18 cellular contexts compared by ENCODE assay signal in genomic region chr2:32742381-32742780, GRCh38.
"Had no signal": no experiment of that assay in that cellular context is flagged by ENCODE, and none has a peak within 500 bp of the region (broad histone marks: within the 10 kb centered on the region; RNA-seq: fewer than 3 reads in every experiment).

No MANE protein-coding gene starts in this region.

- H3K9me3 ChIP-seq: prostate gland, right lobe of liver, thoracic aorta had no signal

- H3K36me3 ChIP-seq: prostate gland, thoracic aorta had no signal

- DNase-seq: activated CD4-positive, alpha-beta T cell treated with anti-CD3 and anti-CD28 coated beads, Interleukin-2, amount 10 ng/mL, durations not matched to agents 24 days and 14 days; activated CD8-positive, alpha-beta T cell treated with anti-CD3 and anti-CD28 coated beads for 36 hours; activated naive CD4-positive, alpha-beta T cell; activated naive CD8-positive, alpha-beta T cell treated with anti-CD3 and anti-CD28 coated beads for 36 hours; activated T-cell treated with anti-CD3 and anti-CD28 coated beads, Interleukin-2, amount 50 U/mL, for 1 hour; amniotic stem cell; effector CD8-positive, alpha-beta T cell; foreskin fibroblast; islet precursor cell; naive thymus-derived CD4-positive, alpha-beta T cell; right lobe of liver; stimulated activated CD4-positive, alpha-beta T cell treated with anti-CD3 and anti-CD28 coated beads, Interleukin-4, amount 100 ng/mL, for 24 hours had no signal

- H3K27me3 ChIP-seq: hepatocyte, right lobe of liver had no signal

- H3K27ac ChIP-seq: hepatocyte, prostate gland, right lobe of liver, thoracic aorta had no signal

- H3K4me3 ChIP-seq: hepatocyte, prostate gland, right lobe of liver, thoracic aorta had no signal

- H3K4me1 ChIP-seq: prostate gland, right lobe of liver had no signal

- ATAC-seq: activated CD8-positive, alpha-beta T cell treated with anti-CD3 and anti-CD28 coated beads for 36 hours; activated T-helper 17 cell treated with anti-CD3 and anti-CD28 coated beads, Interleukin-2, amount 50 U/mL, for 72 hours; left lobe of liver; naive thymus-derived CD4-positive, alpha-beta T cell; right lobe of liver; stimulated activated effector memory CD8-positive, alpha-beta T cell treated with anti-CD3 and anti-CD28 coated beads, Interleukin-12 subunit alpha, Interleukin-12 subunit beta, amount 100 ng/mL, for 72 hours had no signal
